12 cellular contexts compared by ENCODE assay signal in genomic region chr6:44416103-44416502, GRCh38. TPM values are rescaled to one million over a fixed set of nuclear protein-coding genes. Genes with fewer than 3 reads are reported as not detected.
A peak's percentile ranks its signal among the peaks of the same experiment; 100 is the strongest.
DNase-seq lines count a peak whose midpoint lies in the region; ATAC-seq and TF ChIP-seq lines count a peak whose summit lies in the region.
"Had no signal": no experiment of that assay in that cellular context is flagged by ENCODE, and none has a peak within 500 bp of the region (broad histone marks: within the 10 kb centered on the region; RNA-seq: fewer than 3 reads in every experiment).

No MANE protein-coding gene starts in this region.

- H3F3A ChIP-seq in smooth muscle cell (ENCODE audit: low read depth), result peaks cover 3% of the 10 kb centered on the region

- peak overlapping the region in 1 of 2 donors; percentile 15 for H3K4me3 Mint-ChIP-seq in activated T-cell treated with anti-CD3 and anti-CD28 coated beads, Interleukin-2, amount 50 U/mL, for 72 hours
- H3K4me3 Mint-ChIP-seq in activated naive CD4-positive, alpha-beta T cell treated with anti-CD3 and anti-CD28 coated beads, Interleukin-2, amount 10 ng/mL, durations not matched to agents 7 days and 5 days, result no peak overlapping the region
- H3K4me3 Mint-ChIP-seq: activated B cell treated with CpG ODN at 0.5 μM for 24 hours; activated naive CD8-positive, alpha-beta T cell treated with anti-CD3 and anti-CD28 coated beads, Interleukin-2, amount 10 ng/mL, durations not matched to agents 7 days and 5 days had no signal

- peaks cover 4% of the 10 kb centered on the region for H3K36me3 ChIP-seq in smooth muscle cell (ENCODE audit: low read depth)

- H3K4me1 ChIP-seq in smooth muscle cell (ENCODE audit: low read depth), result no peaks in the 10 kb centered on the region

- peak overlapping the region; percentile 54 for H3K27ac ChIP-seq in smooth muscle cell (ENCODE audit: low read depth)

- H3K27ac Mint-ChIP-seq in activated T-cell treated with anti-CD3 and anti-CD28 coated beads, Interleukin-2, amount 50 U/mL, for 72 hours, result peak overlapping the region; percentile 34
- H3K27ac Mint-ChIP-seq in activated naive CD4-positive, alpha-beta T cell treated with anti-CD3 and anti-CD28 coated beads, Interleukin-2, amount 10 ng/mL, durations not matched to agents 7 days and 5 days, result no peak overlapping the region
- H3K27ac Mint-ChIP-seq: activated B cell treated with CpG ODN at 0.5 μM for 24 hours; activated naive CD8-positive, alpha-beta T cell treated with anti-CD3 and anti-CD28 coated beads, Interleukin-2, amount 10 ng/mL, durations not matched to agents 7 days and 5 days had no signal

- H3K9me3 Mint-ChIP-seq in activated T-cell treated with anti-CD3 and anti-CD28 coated beads, Interleukin-2, amount 50 U/mL, for 72 hours, result peaks cover under 1% of the 10 kb centered on the region in 2 donors
- H3K9me3 Mint-ChIP-seq in activated naive CD4-positive, alpha-beta T cell treated with anti-CD3 and anti-CD28 coated beads, Interleukin-2, amount 10 ng/mL, durations not matched to agents 7 days and 5 days, result peaks cover 4% of the 10 kb centered on the region
- H3K9me3 Mint-ChIP-seq: activated B cell treated with CpG ODN at 0.5 μM for 24 hours had no signal

- no peak for TF ChIP-seq CTCF in smooth muscle cell (IDR thresholded peaks at IDR 0.05; ENCODE audit: borderline replicate concordance, insufficient read depth, poor library complexity, severe bottlenecking)

- H3K36me3 Mint-ChIP-seq in activated T-cell treated with anti-CD3 and anti-CD28 coated beads, Interleukin-2, amount 50 U/mL, for 72 hours (ENCODE audit: insufficient read depth in 2 of 2), result peaks cover 31 to 43% of the 10 kb centered on the region in 2 donors
- peaks cover 71% of the 10 kb centered on the region for H3K36me3 Mint-ChIP-seq in activated naive CD4-positive, alpha-beta T cell treated with anti-CD3 and anti-CD28 coated beads, Interleukin-2, amount 10 ng/mL, durations not matched to agents 7 days and 5 days

- no peak overlapping the region for H2AFZ ChIP-seq in smooth muscle cell (ENCODE audit: low read depth)

- H3K9ac ChIP-seq in smooth muscle cell (ENCODE audit: low read depth), result no peak overlapping the region

- H3K4me2 ChIP-seq in smooth muscle cell, result peak overlapping the region; percentile 58

- no peaks in the 10 kb centered on the region for H3K27me3 Mint-ChIP-seq in activated T-cell treated with anti-CD3 and anti-CD28 coated beads, Interleukin-2, amount 50 U/mL, for 72 hours (ENCODE audit: low read depth)
- no peaks in the 10 kb centered on the region for H3K27me3 Mint-ChIP-seq in activated naive CD4-positive, alpha-beta T cell treated with anti-CD3 and anti-CD28 coated beads, Interleukin-2, amount 10 ng/mL, durations not matched to agents 7 days and 5 days
- H3K27me3 Mint-ChIP-seq: activated B cell treated with CpG ODN at 0.5 μM for 24 hours; activated naive CD8-positive, alpha-beta T cell treated with anti-CD3 and anti-CD28 coated beads, Interleukin-2, amount 10 ng/mL, durations not matched to agents 7 days and 5 days had no signal

- ATAC-seq in activated T-cell treated with anti-CD3 and anti-CD28 coated beads, Interleukin-2, amount 50 U/mL, for 72 hours (replicated peaks in 1 of 2), result no peak
- ATAC-seq in SK-N-SH treated with all-trans-retinoic acid at 6 μM for 48 hours (peak; percentile 62), GM18870 (IDR thresholded peaks at IDR 0.05; ENCODE audit: unreplicated experiment) (no peak), GM18858 (IDR thresholded peaks at IDR 0.05; ENCODE audit: unreplicated experiment) (no peak)

- no peak overlapping the region for H3K4me3 ChIP-seq in smooth muscle cell

- H3K79me2 ChIP-seq in smooth muscle cell (ENCODE audit: low read depth), result peaks cover 31% of the 10 kb centered on the region

- peaks cover 57% of the 10 kb centered on the region for H4K20me1 ChIP-seq in smooth muscle cell (ENCODE audit: low read depth)

- DNase-seq in activated T-cell treated with anti-CD3 and anti-CD28 coated beads, Interleukin-2, amount 50 U/mL, for 72 hours, result no peak
- no peak for DNase-seq in activated T-cell treated with anti-CD3 and anti-CD28 coated beads, Interleukin-2, amount 50 U/mL, for 48 hours
- DNase-seq in hepatic stellate cell (ENCODE audit: low spot score) (peak; percentile 27), smooth muscle cell (lab: John Stamatoyannopoulos, UW; ENCODE audit: unreplicated experiment) (no peak)
- DNase-seq in activated naive CD4-positive, alpha-beta T cell treated with anti-CD3 and anti-CD28 coated beads, Interleukin-2, amount 10 ng/mL, durations not matched to agents 7 days and 5 days, result no peak
- DNase-seq: activated B cell treated with CpG ODN at 0.5 μM for 24 hours; activated naive CD8-positive, alpha-beta T cell treated with anti-CD3 and anti-CD28 coated beads, Interleukin-2, amount 10 ng/mL, durations not matched to agents 7 days and 5 days; AML-193; NCI-H2081 treated with DMSO at 0.1 percent for 48 hours had no signal

- CTCF ChIA-PET in activated naive CD4-positive, alpha-beta T cell treated with anti-CD3 and anti-CD28 coated beads, Interleukin-2, amount 10 ng/mL, durations not matched to agents 7 days and 5 days (lab: Charles Lee), result no interaction called here

- H3K27me3 ChIP-seq in smooth muscle cell (ENCODE audit: low read depth), result no peaks in the 10 kb centered on the region

- peaks cover 29% of the 10 kb centered on the region for H3K4me1 Mint-ChIP-seq in activated T-cell treated with anti-CD3 and anti-CD28 coated beads, Interleukin-2, amount 50 U/mL, for 72 hours (ENCODE audit: low read depth)
- peaks cover 11% of the 10 kb centered on the region for H3K4me1 Mint-ChIP-seq in activated naive CD4-positive, alpha-beta T cell treated with anti-CD3 and anti-CD28 coated beads, Interleukin-2, amount 10 ng/mL, durations not matched to agents 7 days and 5 days

- H3K9me3 ChIP-seq in smooth muscle cell (replicated peaks; ENCODE audit: low read depth), result no peaks in the 10 kb centered on the region

TF ChIP-seq in SK-N-SH treated with all-trans-retinoic acid at 6 μM for 48 hours, 23 proteins besides CTCF, POLR2A, EP300 and RAD21:
- TF ChIP-seq GLIS3 (CRISPR knock-in tag; IDR thresholded peaks at IDR 0.05) (no peak), ZFP3 (CRISPR knock-in tag; IDR thresholded peaks at IDR 0.05) (no peak), SNAI2 (CRISPR knock-in tag; IDR thresholded peaks at IDR 0.05) (no peak), PPARA (CRISPR knock-in tag; IDR thresholded peaks at IDR 0.05; ENCODE audit: borderline replicate concordance) (no peak), ISL1 (CRISPR knock-in tag; IDR thresholded peaks at IDR 0.05) (no peak), PATZ1 (CRISPR knock-in tag; IDR thresholded peaks at IDR 0.05; ENCODE audit: borderline replicate concordance) (no peak), CSRNP3 (CRISPR knock-in tag; IDR thresholded peaks at IDR 0.05) (no peak), ZNF70 (CRISPR knock-in tag; IDR thresholded peaks at IDR 0.05) (no peak), BACH2 (CRISPR knock-in tag; IDR thresholded peaks at IDR 0.05; ENCODE audit: borderline replicate concordance) (no peak), ESRRG (CRISPR knock-in tag; IDR thresholded peaks at IDR 0.05) (no peak), TOX (CRISPR knock-in tag; IDR thresholded peaks at IDR 0.05; ENCODE audit: borderline replicate concordance) (no peak), CSDC2 (CRISPR knock-in tag; IDR thresholded peaks at IDR 0.05) (no peak), CREB5 (CRISPR knock-in tag; IDR thresholded peaks at IDR 0.05; ENCODE audit: low read depth) (no peak), ZC3H10 (CRISPR knock-in tag; IDR thresholded peaks at IDR 0.05) (no peak)

RNA-seq across cellular contexts. Expression of gene CDC5L, which starts 28.6 kb away (rescaled TPM):
- 10 to 100 TPM; 17.9 to 19.3 TPM for total RNA-seq in activated T-cell treated with anti-CD3 and anti-CD28 coated beads, Interleukin-2, amount 50 U/mL, for 72 hours
- total RNA-seq in smooth muscle cell, result 27.5 and 29.7 TPM in 2 replicates
- 12.5 and 14.3 TPM in 2 replicates for polyA plus RNA-seq in smooth muscle cell
